ENCODE assay signal across 8 cellular contexts in genomic region chr12:6821674-6822433, GRCh38.
A peak's percentile ranks its signal among the peaks of the same experiment; 100 is the strongest.
DNase-seq lines count a peak whose midpoint lies in the region; ATAC-seq lines count a peak whose summit lies in the region.

GPR162 (plus strand) TSS chr12:6821821; CDS start chr12:6823899, 2,078 bp downstream.

- intact Hi-C loops in posterior cingulate gyrus (cut with DNase I) = no loop called here

- ATAC-seq in HG03196 (IDR thresholded peaks at IDR 0.05; ENCODE audit: unreplicated experiment) = no peak

- DNase-seq in EL (peak; percentile 64), NCI-H1092 treated with DMSO at 0.1 percent for 48 hours (lab: John Stamatoyannopoulos, UW) (peak; percentile 77), amniotic stem cell (lab: John Stamatoyannopoulos, UW) (peak; percentile 47), hepatic stellate cell (ENCODE audit: low spot score) (peak; percentile 83), posterior cingulate gyrus (peak in 9 of 10 donors; percentile 54 to 94 (median 70)), T-helper 9 cell (no peak), OCI-M2 (lab: John Stamatoyannopoulos, UW; ENCODE audit: unreplicated experiment) (no peak)

Comparison
In these comparisons a context has a peak if more than half of its experiments do, and no peak if none do; other contexts are left out.
1. DNase-seq: peak in EL (single experiment), NCI-H1092 treated with DMSO at 0.1 percent for 48 hours (single experiment), amniotic stem cell (single experiment), hepatic stellate cell (single experiment) and posterior cingulate gyrus (9 of 10); none in T-helper 9 cell (single experiment) and OCI-M2 (single experiment).